In the genomic region with DNA sequence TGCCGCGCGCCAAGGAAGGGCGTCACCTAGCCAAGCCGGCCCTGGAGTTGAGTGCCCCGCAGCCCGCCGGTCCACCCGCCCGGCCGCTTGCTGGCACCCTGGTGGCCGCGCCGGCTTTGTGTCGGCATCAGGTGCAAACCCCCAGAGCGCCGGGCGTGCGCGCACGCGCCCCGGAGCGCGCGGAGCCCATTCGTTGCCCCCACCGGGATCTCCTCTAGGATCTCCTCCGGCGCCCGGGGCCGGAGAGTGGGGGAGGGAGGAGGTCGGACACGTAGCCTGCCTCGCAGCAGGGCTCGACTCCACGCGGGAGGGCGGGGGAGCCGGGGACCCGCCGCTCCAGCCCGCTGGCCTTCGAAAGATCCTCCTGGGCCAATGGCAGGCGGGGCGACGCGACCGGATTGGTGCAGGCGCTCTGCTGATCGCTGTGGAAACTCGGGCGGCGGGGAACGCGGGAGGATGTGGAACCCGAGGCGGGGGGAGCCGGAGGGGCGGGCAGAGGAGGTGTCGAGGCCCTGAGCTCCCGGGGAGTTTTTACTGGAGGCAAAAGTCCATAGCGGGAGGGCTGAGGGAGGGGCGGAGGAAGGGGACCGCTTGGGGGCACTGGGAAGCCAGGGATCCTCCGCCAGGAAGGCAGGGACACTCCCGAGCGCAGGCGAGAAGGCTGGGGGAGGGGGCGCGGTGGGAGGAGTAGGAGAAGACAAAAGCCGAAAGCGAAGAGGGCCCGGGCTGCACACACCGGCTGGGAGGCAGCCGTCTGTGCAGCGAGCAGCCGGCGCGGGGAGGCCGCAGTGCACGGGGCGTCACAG, we compare ENCODE assay signal across 8 cellular contexts. TPM values are rescaled to one million over a fixed set of nuclear protein-coding genes. Genes with fewer than 3 reads are reported as not detected.
DNase-seq lines count a peak whose midpoint lies in the region; ATAC-seq and TF ChIP-seq lines count a peak whose summit lies in the region.

A gene (plus strand): TSS at position 728 of the 806 bp plus-strand sequence. CDS start 91 bp downstream, outside the sequence.

- peak within 1 kb of the TSS; percentile 82 for H4K8ac ChIP-seq in trophoblast cell (ENCODE audit: low read depth, low read length)

- no peak for TF ChIP-seq CTCF in HCT116 (IDR thresholded peaks at IDR 0.05 in 2 of 3, conservative IDR thresholded peaks at IDR 0.05 in 1 of 3; ENCODE audit: borderline replicate concordance in 1 of 3, insufficient read depth in 1 of 3, low read depth in 2 of 3, low read length in 2 of 3)
- peak in 1 of 9 donors; percentile 30 for TF ChIP-seq CTCF in heart right ventricle (IDR thresholded peaks at IDR 0.05)

- RAD21 ChIA-PET in HCT116 (lab: Charles Lee; ENCODE audit: low non-redundant PET in 1 of 2, low total read pairs in 2 of 2, uncharacterized antibody in 2 of 2, unreplicated experiment in 2 of 2): no interaction called here

- no peaks in the 10 kb centered on the region for H3K27me3 ChIP-seq in HCT116 (ENCODE audit: insufficient read depth, low read length)
- peaks cover 0 to 11% (median 0%) of the 10 kb centered on the region in 7 donors for H3K27me3 ChIP-seq in heart right ventricle
- H3K27me3 ChIP-seq in trophoblast cell (ENCODE audit: insufficient read depth, low read length): no peaks in the 10 kb centered on the region

- peaks cover 26% of the 10 kb centered on the region for H3K79me1 ChIP-seq in trophoblast cell (ENCODE audit: low read length)

- H4K20me1 ChIP-seq in HCT116 (ENCODE audit: insufficient read depth): no peaks in the 10 kb centered on the region

- H2AFZ ChIP-seq in HCT116 (ENCODE audit: low read depth, low read length, poor library complexity, severe bottlenecking) (no peak within 1 kb of the TSS), trophoblast cell (ENCODE audit: insufficient read depth, low read length, poor library complexity) (peak within 1 kb of the TSS; percentile 68)

- H3K36me3 ChIP-seq in HCT116 (ENCODE audit: control insufficient read depth in 1 of 2, insufficient read depth in 2 of 2, low read length in 2 of 2) (no peaks in the 10 kb centered on the region), heart right ventricle (peaks cover 0 to 4% (median 0%) of the 10 kb centered on the region in 9 donors), trophoblast cell (ENCODE audit: control insufficient read depth in 1 of 2, insufficient read depth in 2 of 2, low read length in 2 of 2) (peaks cover 13 to 16% of the 10 kb centered on the region in 2 experiments)

- H3K9me2 ChIP-seq in HCT116 (ENCODE audit: insufficient read depth): no peaks in the 10 kb centered on the region

- H3K4me1 ChIP-seq in HCT116 (ENCODE audit: control insufficient read depth in 1 of 2, insufficient read depth in 2 of 2, low read length in 2 of 2) (no peaks in the 10 kb centered on the region), heart right ventricle (peaks cover 12 to 57% (median 43%) of the 10 kb centered on the region in 9 donors), trophoblast cell (ENCODE audit: control insufficient read depth in 1 of 2, insufficient read depth in 2 of 2, low read length in 2 of 2) (peaks cover 6 to 33% of the 10 kb centered on the region in 2 experiments)

- peak within 1 kb of the TSS; percentile 96 for H4K91ac ChIP-seq in trophoblast cell (ENCODE audit: low read depth, low read length)

- DNase-seq in GF-D8 (lab: John Stamatoyannopoulos, UW) (peak; percentile 79), HCT116 (ENCODE audit: low read depth, low spot score) (no peak), NCI-H1048 (lab: John Stamatoyannopoulos, UW) (peak; percentile 78), SKM-1 treated with dmso at 0.1 percent for 144 hours (lab: John Stamatoyannopoulos, UW; ENCODE audit: unreplicated experiment) (peak; percentile 79), amniotic epithelial cell (ENCODE audit: low read depth) (peak; percentile 94), heart right ventricle (peak; percentile 93 to 94), trophoblast cell (peak; percentile 59 to 76), ureter (ENCODE audit: low spot score) (peak; percentile 95)

- no peak within 1 kb of the TSS for H3K4me2 ChIP-seq in HCT116 (ENCODE audit: low read length)
- peak within 1 kb of the TSS; percentile 94 for H3K4me2 ChIP-seq in trophoblast cell (ENCODE audit: low read length)

- no peak within 1 kb of the TSS for H3K27ac ChIP-seq in HCT116 (ENCODE audit: low read depth, low read length)
- H3K27ac ChIP-seq in heart right ventricle: peak within 1 kb of the TSS; percentile 40 to 95 (median 86)
- peak within 1 kb of the TSS; percentile 93 for H3K27ac ChIP-seq in trophoblast cell (ENCODE audit: low read depth, low read length)

- H4K12ac ChIP-seq in trophoblast cell (ENCODE audit: low read depth, low read length): peak within 1 kb of the TSS; percentile 78

- peak within 1 kb of the TSS; percentile 83 for H3K14ac ChIP-seq in trophoblast cell (ENCODE audit: low read length)

- H3K18ac ChIP-seq in trophoblast cell (ENCODE audit: low read length): peak within 1 kb of the TSS; percentile 96

- CTCF ChIA-PET in HCT116 (lab: Charles Lee): no interaction called here

- no peak for TF ChIP-seq POLR2A in HCT116 (IDR thresholded peaks at IDR 0.05; ENCODE audit: borderline replicate concordance, extremely low read depth, insufficient read depth, insufficient read length)

- WGBS in heart right ventricle, 2 donors: 0 to 1% methylated on average over 83 of the region's 83 CpGs
- no CpG with 5 or more reads among the region's 83 CpGs for WGBS in trophoblast cell (ENCODE audit: extremely low coverage, insufficient coverage, insufficient read length)

- H3K79me2 ChIP-seq in HCT116 (ENCODE audit: insufficient read depth, low read length): no peaks in the 10 kb centered on the region
- H3K79me2 ChIP-seq in trophoblast cell (ENCODE audit: control insufficient read depth, insufficient read depth, low read length, poor library complexity): peaks cover 38% of the 10 kb centered on the region

- peak within 1 kb of the TSS; percentile 90 for H2BK5ac ChIP-seq in trophoblast cell (ENCODE audit: low read depth, low read length, poor library complexity)

- ATAC-seq in HCT116: no peak
- ATAC-seq in heart right ventricle: peak; percentile 84 to 92 (median 88)

- H2BK12ac ChIP-seq in trophoblast cell (ENCODE audit: low read length): peak within 1 kb of the TSS; percentile 0

- peak within 1 kb of the TSS; percentile 87 for H3K4ac ChIP-seq in trophoblast cell (ENCODE audit: low read depth, low read length)

- H3K9me3 ChIP-seq in HCT116 (ENCODE audit: control insufficient read depth in 1 of 2, insufficient read depth in 1 of 2, low read depth in 1 of 2, low read length in 2 of 2): no peaks in the 10 kb centered on the region
- no peaks in the 10 kb centered on the region for H3K9me3 ChIP-seq in heart right ventricle
- no peaks in the 10 kb centered on the region for H3K9me3 ChIP-seq in trophoblast cell (ENCODE audit: insufficient read depth, low read depth, low read length)

- H3K4me3 ChIP-seq in HCT116 (replicated peaks in 1 of 2; ENCODE audit: low read depth in 1 of 2, low read length in 2 of 2): no peak within 1 kb of the TSS
- H3K4me3 ChIP-seq in heart right ventricle: peak within 1 kb of the TSS; percentile 44 to 86 (median 73)
- peak within 1 kb of the TSS; percentile 92 for H3K4me3 ChIP-seq in trophoblast cell (ENCODE audit: low read depth, low read length)

- POLR2A ChIA-PET in HCT116 (lab: Charles Lee): no interaction called here

- BruUV-seq in HCT116 (replicated peaks; lab: Mats Ljungman, UMichigan): no TSS peak

- intact Hi-C loops in HCT116 (cut with micrococcal nuclease) (no loop called here), heart right ventricle (cut with DNase I) (loop anchor here in 2 of 10 donors (2.0 to 5.0 kb wide), 2 partner anchors 35 to 63 kb away; a partner anchor contains a TSS)

- H2AK5ac ChIP-seq in trophoblast cell (ENCODE audit: low read length): peak within 1 kb of the TSS; percentile 27

- no peak for TF ChIP-seq RAD21 in HCT116 (IDR thresholded peaks at IDR 0.05; ENCODE audit: low read depth)

- peak within 1 kb of the TSS; percentile 84 for H2BK120ac ChIP-seq in trophoblast cell (ENCODE audit: insufficient read depth, low read length, poor library complexity)

- H3K9ac ChIP-seq in HCT116 (ENCODE audit: low read length) (no peak within 1 kb of the TSS), trophoblast cell (ENCODE audit: low read length) (peak within 1 kb of the TSS; percentile 91)

- H3K23ac ChIP-seq in trophoblast cell (ENCODE audit: low read length): no peak within 1 kb of the TSS

TF ChIP-seq in HCT116, 20 proteins besides CTCF, POLR2A, EP300 and RAD21:
- TF ChIP-seq EZH2 (IDR thresholded peaks at IDR 0.05) (no peak), CEBPB (IDR thresholded peaks at IDR 0.05; ENCODE audit: low read depth) (no peak), SRF (IDR thresholded peaks at IDR 0.05; ENCODE audit: low read depth) (no peak)

RNA-seq across cellular contexts. Expression of the gene that starts here (rescaled TPM):
- total RNA-seq in HCT116 (2021; ENCODE audit: unreplicated experiment) (17.1 TPM), heart right ventricle (10 to 100 TPM; 15.1 to 37.0 (median 23.5) TPM), ureter (118 TPM)
- polyA plus RNA-seq in HCT116 (2012): 17.3 and 18.8 TPM in 2 replicates
- 10 to 100 TPM; 12.2 to 31.6 TPM for polyA plus RNA-seq in heart right ventricle
- 538 and 565 TPM in 2 replicates for polyA plus RNA-seq in trophoblast cell (2013)

Comparison
In these comparisons a context has a peak if more than half of its experiments do, and no peak if none do; other contexts are left out.
1. H3K4me3 ChIP-seq: peak in heart right ventricle (10 of 10) and trophoblast cell (single experiment); none in HCT116 (0 of 2).